In the genomic region with DNA sequence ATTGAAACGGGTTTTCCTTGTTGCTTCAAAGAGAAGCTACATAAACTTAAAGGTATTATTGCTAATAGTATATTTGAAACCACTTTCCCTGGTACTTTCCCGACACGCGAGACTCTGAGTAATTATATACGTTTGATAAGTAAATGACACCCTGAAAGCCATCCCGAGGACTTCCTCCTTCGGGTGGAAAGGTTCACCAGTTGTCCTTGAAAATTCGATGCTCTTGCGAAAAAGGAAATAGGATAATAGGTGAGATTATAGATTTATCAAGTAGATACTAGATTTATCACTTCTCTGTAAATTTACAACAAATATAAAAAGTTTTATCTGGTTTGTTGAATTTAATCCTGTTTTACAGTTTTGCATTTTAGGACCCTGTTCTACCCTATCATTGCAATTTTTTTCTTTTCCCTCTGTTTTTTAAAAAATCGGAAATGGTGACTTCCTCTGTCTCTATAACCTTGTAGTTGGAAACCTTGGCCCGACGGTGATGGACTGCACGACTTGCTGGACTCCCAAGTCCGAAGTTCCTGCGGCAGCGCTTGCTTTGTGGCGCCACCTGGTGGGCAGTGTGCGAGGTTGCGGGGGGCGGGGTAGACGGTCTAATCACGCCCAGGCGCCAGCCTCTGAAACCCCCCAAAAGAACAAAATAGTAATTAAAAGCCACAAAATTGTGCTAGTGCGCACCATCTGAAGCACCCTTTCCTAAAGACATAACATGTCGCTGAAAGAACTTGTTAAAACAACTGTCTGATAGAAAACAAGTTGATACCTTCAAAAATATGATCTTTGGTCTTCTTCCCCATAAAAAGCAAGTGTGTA, we compare ENCODE assay signal across 8 cellular contexts. TPM values are rescaled to one million over a fixed set of nuclear protein-coding genes. Genes with fewer than 3 reads are reported as not detected.
DNase-seq lines count a peak whose midpoint lies in the region; ATAC-seq, FAIRE-seq and TF ChIP-seq lines count a peak whose summit lies in the region.

No MANE protein-coding gene starts in this region.

- no peaks in the 10 kb centered on the region for H3F3A ChIP-seq in MM.1S (ENCODE audit: insufficient read depth, low read length)

- H3K4me1 ChIP-seq in MM.1S (ENCODE audit: low read length) = 0 out of 2 replicates have a peak, but pooled peaks cover 10% of the 10 kb centered on the region
- H3K4me1 ChIP-seq in right atrium auricular region = peaks cover 0 to 79% of the 10 kb centered on the region in 2 donors

- peak overlapping the region; percentile 96; the same call in 1 of the 2 replicates for H2AFZ ChIP-seq in MM.1S (ENCODE audit: low read length)

- TF ChIP-seq CTCF in MM.1S (IDR thresholded peaks at IDR 0.05; ENCODE audit: low read length) = peak; percentile 96
- TF ChIP-seq CTCF in right atrium auricular region (IDR thresholded peaks at IDR 0.05) = peak; percentile 44 to 87

- H3K4me2 ChIP-seq in MM.1S (ENCODE audit: low read depth, low read length) = peak overlapping the region; percentile 92

- no peaks in the 10 kb centered on the region for H3K9me3 ChIP-seq in MM.1S (replicated peaks; ENCODE audit: insufficient read depth, low read length)
- H3K9me3 ChIP-seq in right atrium auricular region = no peaks in the 10 kb centered on the region

- no peaks in the 10 kb centered on the region for H4K20me1 ChIP-seq in MM.1S (ENCODE audit: insufficient read depth, low read length)

- DNase-seq in MM.1S = peak; percentile 84
- DNase-seq in SW480 (ENCODE audit: low spot score) = peak; percentile 83
- DNase-seq in amygdala (lab: John Stamatoyannopoulos, UW) = peak in 34 of 56 donors; percentile 11 to 79 (median 42)
- peak; percentile 79 for DNase-seq in right atrium auricular region (ENCODE audit: low spot score)
- peak; percentile 91 for DNase-seq in sciatic nerve (ENCODE audit: low spot score)

- H3K9ac ChIP-seq in MM.1S (ENCODE audit: low read length) = no peak overlapping the region

- intact Hi-C loops in sciatic nerve (cut with DNase I) = loop anchor here (10.0 kb wide), 1 partner anchor 299 kb away; no protein-coding TSS in a partner anchor

- H3K27ac ChIP-seq in MM.1S (ENCODE audit: low read length) = no peak overlapping the region
- H3K27ac ChIP-seq in right atrium auricular region = no peak overlapping the region

- ATAC-seq in sciatic nerve (peak; percentile 63), HG02763 (IDR thresholded peaks at IDR 0.05; ENCODE audit: unreplicated experiment) (no peak), GM19395 (IDR thresholded peaks at IDR 0.05; ENCODE audit: unreplicated experiment) (no peak)

- H3K36me3 ChIP-seq in MM.1S (replicated peaks; ENCODE audit: insufficient read depth, low read length) (no peaks in the 10 kb centered on the region), right atrium auricular region (no peaks in the 10 kb centered on the region)

- H3K4me3 ChIP-seq in MM.1S (ENCODE audit: low read length) (peak overlapping the region; percentile 70), right atrium auricular region (peak overlapping the region in 1 of 2 donors; percentile 56)

- peaks cover 46% of the 10 kb centered on the region for H3K27me3 ChIP-seq in MM.1S (replicated peaks; ENCODE audit: insufficient read depth, low read length)
- H3K27me3 ChIP-seq in right atrium auricular region = peaks cover 89 to 91% of the 10 kb centered on the region in 2 donors

- peak; percentile 96 for FAIRE-seq in G401.6 (lab: Jason Lieb, UNC)

- no peaks in the 10 kb centered on the region for H3K79me2 ChIP-seq in MM.1S (ENCODE audit: low read length)

- no peaks in the 10 kb centered on the region for H3K9me2 ChIP-seq in MM.1S (replicated peaks; ENCODE audit: insufficient read depth, low read length)

RNA-seq across cellular contexts. Expression of a gene that starts 1.0 kb away (rescaled TPM):
- total RNA-seq in right atrium auricular region = not detected
- 0.27 TPM for total RNA-seq in sciatic nerve

RNA-seq across cellular contexts. Expression of a gene that starts 18.4 kb away (rescaled TPM):
- not detected for total RNA-seq in right atrium auricular region
- total RNA-seq in sciatic nerve = 0.94 TPM
